Comparison of ENCODE assay signal across 9 cellular contexts in genomic region chr1:147627435-147628110, GRCh38. TPM values are rescaled to one million over a fixed set of nuclear protein-coding genes. Genes with fewer than 3 reads are reported as not detected.
DNase-seq lines count a peak whose midpoint lies in the region; ATAC-seq and TF ChIP-seq lines count a peak whose summit lies in the region.
"Had no signal": no experiment of that assay in that cellular context is flagged by ENCODE, and none has a peak within 500 bp of the region (broad histone marks: within the 10 kb centered on the region; RNA-seq: fewer than 3 reads in every experiment).

No MANE protein-coding gene starts in this region.

- H3K4me3 Mint-ChIP-seq in GM23338 = no peak overlapping the region
- no peak overlapping the region for H3K4me3 Mint-ChIP-seq in activated CD8-positive, alpha-beta T cell treated with anti-CD3 and anti-CD28 coated beads for 36 hours
- no peak overlapping the region for H3K4me3 Mint-ChIP-seq in naive thymus-derived CD8-positive, alpha-beta T cell
- H3K4me3 Mint-ChIP-seq: stimulated activated naive CD8-positive, alpha-beta T cell treated with anti-CD3 and anti-CD28 coated beads, Interleukin-15, Interleukin-2, amounts not matched to agents 100 ng/mL and 50 ng/mL, for 24 hours had no signal

- TF ChIP-seq CTCF in GM23338 (conservative IDR thresholded peaks at IDR 0.05; ENCODE audit: low read depth in 2 of 2) (peak; percentile 82 to 93), upper lobe of right lung (IDR thresholded peaks at IDR 0.05) (peak; percentile 93)
- TF ChIP-seq CTCF in activated CD8-positive, alpha-beta T cell treated with anti-CD3 and anti-CD28 coated beads for 36 hours (IDR thresholded peaks at IDR 0.05) = peak; percentile 92

- H3K9me3 ChIP-seq in upper lobe of right lung = no peaks in the 10 kb centered on the region

- H3K27me3 ChIP-seq in GM23338 (ENCODE audit: insufficient read depth) = no peaks in the 10 kb centered on the region
- no peaks in the 10 kb centered on the region for H3K27me3 ChIP-seq in upper lobe of right lung

- H3K4me3 ChIP-seq in GM23338 (no peak overlapping the region), upper lobe of right lung (no peak overlapping the region)

- peaks cover 2% of the 10 kb centered on the region for H3K27me3 Mint-ChIP-seq in GM23338 (ENCODE audit: insufficient read depth, low read depth, poor library complexity)
- H3K27me3 Mint-ChIP-seq in activated CD8-positive, alpha-beta T cell treated with anti-CD3 and anti-CD28 coated beads for 36 hours = no peaks in the 10 kb centered on the region
- no peaks in the 10 kb centered on the region for H3K27me3 Mint-ChIP-seq in naive thymus-derived CD8-positive, alpha-beta T cell
- H3K27me3 Mint-ChIP-seq: stimulated activated naive CD8-positive, alpha-beta T cell treated with anti-CD3 and anti-CD28 coated beads, Interleukin-15, Interleukin-2, amounts not matched to agents 100 ng/mL and 50 ng/mL, for 24 hours had no signal

- ATAC-seq in GM23338 (peak; percentile 85), upper lobe of right lung (peak; percentile 91)
- ATAC-seq in activated CD8-positive, alpha-beta T cell treated with anti-CD3 and anti-CD28 coated beads for 36 hours = peak; percentile 94
- peak; percentile 54 to 78 for ATAC-seq in naive thymus-derived CD8-positive, alpha-beta T cell

- no peaks in the 10 kb centered on the region for H4K20me1 ChIP-seq in GM23338 (replicated peaks; ENCODE audit: insufficient read depth)

- H3K9me2 ChIP-seq in GM23338 (ENCODE audit: insufficient read depth) = no peaks in the 10 kb centered on the region; the same call in 1 of the 2 replicates

- H3K4me2 ChIP-seq in GM23338 = no peak overlapping the region

- H3K79me2 ChIP-seq in GM23338 (replicated peaks; ENCODE audit: insufficient read depth) = no peaks in the 10 kb centered on the region

- DNase-seq in DMS153 treated with DMSO at 0.1 percent for 48 hours (lab: John Stamatoyannopoulos, UW; ENCODE audit: unreplicated experiment) = peak; percentile 77
- peak; percentile 73 for DNase-seq in GM23338 (ENCODE audit: low spot score)
- peak; percentile 78 for DNase-seq in NCI-H345 (lab: John Stamatoyannopoulos, UW)
- DNase-seq in activated CD8-positive, alpha-beta T cell treated with anti-CD3 and anti-CD28 coated beads for 36 hours = peak; percentile 70
- peak; percentile 34 to 63 for DNase-seq in erythroblast (lab: John Stamatoyannopoulos, UW)
- peak; percentile 16 to 78 (median 46) for DNase-seq in naive thymus-derived CD8-positive, alpha-beta T cell
- DNase-seq in upper lobe of right lung = peak; percentile 73
- DNase-seq in hippocampal formation (lab: John Stamatoyannopoulos, UW) = no peak

- H2AFZ ChIP-seq in GM23338 = no peak overlapping the region

- intact Hi-C loops in activated CD8-positive, alpha-beta T cell treated with anti-CD3 and anti-CD28 coated beads for 36 hours (cut with micrococcal nuclease) = loop anchor here (5.0 kb wide), 3 partner anchors 85 to 130 kb away; partner anchors contain the start of gene BCL9
- intact Hi-C loops in upper lobe of right lung (cut with DNase I) = loop anchor here (5.0 kb wide), 1 partner anchor 135 kb away; no protein-coding TSS in a partner anchor

- CTCF ChIA-PET in activated CD8-positive, alpha-beta T cell treated with anti-CD3 and anti-CD28 coated beads for 36 hours (lab: Charles Lee) = interaction anchor here (0.6 to 4.3 kb wide), 29 partner anchors 10 to 374 kb away, joined by 3 to 29 read pairs (median 5); partner anchors contain the start of gene ACP6

- H3K27ac Mint-ChIP-seq in GM23338 = no peak overlapping the region
- H3K27ac Mint-ChIP-seq in activated CD8-positive, alpha-beta T cell treated with anti-CD3 and anti-CD28 coated beads for 36 hours = no peak overlapping the region
- peak overlapping the region in 1 of 10 donors; percentile 66 for H3K27ac Mint-ChIP-seq in naive thymus-derived CD8-positive, alpha-beta T cell

- H3K36me3 Mint-ChIP-seq in GM23338 (ENCODE audit: low read depth) = peaks cover 20% of the 10 kb centered on the region
- peaks cover 14% of the 10 kb centered on the region for H3K36me3 Mint-ChIP-seq in activated CD8-positive, alpha-beta T cell treated with anti-CD3 and anti-CD28 coated beads for 36 hours (ENCODE audit: low read depth)
- H3K36me3 Mint-ChIP-seq in naive thymus-derived CD8-positive, alpha-beta T cell = peaks cover 0 to 32% (median 3%) of the 10 kb centered on the region in 3 donors

- TF ChIP-seq POLR2A in erythroblast (IDR thresholded peaks at IDR 0.05; ENCODE audit: low read length) = no peak

- peaks cover 21% of the 10 kb centered on the region for H3K4me1 ChIP-seq in GM23338 (ENCODE audit: insufficient read depth)
- peaks cover 7% of the 10 kb centered on the region for H3K4me1 ChIP-seq in upper lobe of right lung

- no peaks in the 10 kb centered on the region for H3K36me3 ChIP-seq in GM23338 (ENCODE audit: insufficient read depth)
- H3K36me3 ChIP-seq in upper lobe of right lung = peaks cover 19% of the 10 kb centered on the region

- H3K27ac ChIP-seq in GM23338 (ENCODE audit: low read depth) (no peak overlapping the region), upper lobe of right lung (no peak overlapping the region)

- peaks cover 29% of the 10 kb centered on the region for H3K4me1 Mint-ChIP-seq in GM23338
- H3K4me1 Mint-ChIP-seq in activated CD8-positive, alpha-beta T cell treated with anti-CD3 and anti-CD28 coated beads for 36 hours (ENCODE audit: low read depth) = peaks cover 31% of the 10 kb centered on the region
- peaks cover 21 to 39% (median 34%) of the 10 kb centered on the region in 4 donors for H3K4me1 Mint-ChIP-seq in naive thymus-derived CD8-positive, alpha-beta T cell

- POLR2A ChIA-PET in activated CD8-positive, alpha-beta T cell treated with anti-CD3 and anti-CD28 coated beads for 36 hours (lab: Charles Lee) = interaction anchor here (0.6 kb wide), 1 partner anchor 56 kb away, joined by 3 read pairs; no protein-coding TSS in a partner anchor
- POLR2A ChIA-PET in naive thymus-derived CD8-positive, alpha-beta T cell (lab: Charles Lee) = no interaction called here

- H3F3A ChIP-seq in GM23338 (replicated peaks; ENCODE audit: low read depth) = no peaks in the 10 kb centered on the region; the same call in 1 of the 2 replicates

- H3K9me3 Mint-ChIP-seq in GM23338 = no peaks in the 10 kb centered on the region; the same call in 2 of the 3 replicates
- no peaks in the 10 kb centered on the region for H3K9me3 Mint-ChIP-seq in activated CD8-positive, alpha-beta T cell treated with anti-CD3 and anti-CD28 coated beads for 36 hours
- no peaks in the 10 kb centered on the region for H3K9me3 Mint-ChIP-seq in naive thymus-derived CD8-positive, alpha-beta T cell
- H3K9me3 Mint-ChIP-seq: stimulated activated naive CD8-positive, alpha-beta T cell treated with anti-CD3 and anti-CD28 coated beads, Interleukin-15, Interleukin-2, amounts not matched to agents 100 ng/mL and 50 ng/mL, for 24 hours had no signal

TF ChIP-seq in GM23338, 12 proteins besides CTCF, POLR2A, EP300 and RAD21:
- TF ChIP-seq EZH2phosphoT487 (IDR thresholded peaks at IDR 0.05; ENCODE audit: unreplicated experiment) (no peak), ZNF114 (CRISPR knock-in tag; IDR thresholded peaks at IDR 0.05) (no peak)

RNA-seq across cellular contexts. Expression of gene ACP6, which starts 42.8 kb away (rescaled TPM):
- 16.2 and 20.6 TPM in 2 replicates for total RNA-seq in GM23338 (2014; rRNA removed; shearing (Covaris generic))
- 22.8 and 26.5 TPM in 2 replicates for polyA plus RNA-seq in GM23338 (2016; fragmentation: Nextera tagmentation; extraction: Ambion mirVana)
- total RNA-seq in activated CD8-positive, alpha-beta T cell treated with anti-CD3 and anti-CD28 coated beads for 36 hours = 10 to 100 TPM; 16.9 to 20.9 TPM
- 10 to 100 TPM; 17.5 TPM for total RNA-seq in naive thymus-derived CD8-positive, alpha-beta T cell
- 10 to 100 TPM; 11.3 to 20.2 (median 11.3) TPM for polyA plus RNA-seq in naive thymus-derived CD8-positive, alpha-beta T cell
- total RNA-seq in upper lobe of right lung = 15.8 TPM

Comparison
In these comparisons a context has a peak if more than half of its experiments do, and no peak if none do; other contexts are left out.
1. DNase-seq: peak in DMS153 treated with DMSO at 0.1 percent for 48 hours (single experiment), GM23338 (single experiment), NCI-H345 (single experiment), activated CD8-positive, alpha-beta T cell treated with anti-CD3 and anti-CD28 coated beads for 36 hours (single experiment), erythroblast (2 of 2), naive thymus-derived CD8-positive, alpha-beta T cell (10 of 10) and upper lobe of right lung (single experiment); none in hippocampal formation (0 of 2).
2. Peak in every context shown above with its lines, with median percentiles within 50 percentile points of each other: ATAC-seq and CTCF ChIP-seq.